Comparison of ENCODE assay signal across 12 cellular contexts in the genomic region with DNA sequence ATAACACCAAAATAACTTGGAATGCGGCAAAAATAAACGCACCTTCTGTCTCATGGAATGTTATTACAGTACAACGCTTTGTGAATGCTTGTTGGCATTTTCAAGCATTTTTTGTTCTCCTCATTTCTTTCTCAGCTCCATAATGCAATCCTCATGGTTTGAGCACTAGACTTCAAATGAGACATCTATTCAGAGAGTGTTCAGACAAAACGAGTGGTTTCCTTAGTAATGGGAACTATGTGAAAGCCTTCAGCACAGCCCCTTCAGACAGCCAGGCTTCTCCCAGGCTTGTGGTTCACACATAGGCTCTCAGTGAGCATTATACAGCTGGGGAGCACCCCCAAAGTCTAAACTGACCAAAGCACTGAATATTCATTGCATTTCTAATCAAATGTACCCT. TPM values are rescaled to one million over a fixed set of nuclear protein-coding genes. Genes with fewer than 3 reads are reported as not detected.
DNase-seq lines count a peak whose midpoint lies in the region; ATAC-seq and TF ChIP-seq lines count a peak whose summit lies in the region.
"Had no signal": no experiment of that assay in that cellular context is flagged by ENCODE, and none has a peak within 500 bp of the region (broad histone marks: within the 10 kb centered on the region; RNA-seq: fewer than 3 reads in every experiment).

No MANE protein-coding gene starts in this region.

- no peaks in the 10 kb centered on the region for H4K20me1 ChIP-seq in BLaER1
- H4K20me1 ChIP-seq in KMS-11 (ENCODE audit: insufficient read depth) = no peaks in the 10 kb centered on the region

- peaks cover 5% of the 10 kb centered on the region for H3K9me3 Mint-ChIP-seq in activated naive CD8-positive, alpha-beta T cell treated with anti-CD3 and anti-CD28 coated beads, Interleukin-2, amount 50 U/mL, for 24 hours
- H3K9me3 Mint-ChIP-seq in naive thymus-derived CD4-positive, alpha-beta T cell = peaks cover 0 to 11% (median 0%) of the 10 kb centered on the region in 11 donors
- H3K9me3 Mint-ChIP-seq: central memory CD8-positive, alpha-beta T cell had no signal

- POLR2A ChIA-PET in naive thymus-derived CD4-positive, alpha-beta T cell (lab: Charles Lee) = interaction anchor here (0.9 to 5.3 kb wide), 13 partner anchors 11 to 1368 kb away, joined by 3 to 69 read pairs (median 6); a partner anchor contains a TSS

- H3K27ac ChIP-seq in BLaER1 (no peak overlapping the region), KMS-11 (peak overlapping the region; percentile 67; the same call in 1 of the 2 replicates)
- peak overlapping the region; percentile 70 for H3K27ac ChIP-seq in naive thymus-derived CD4-positive, alpha-beta T cell (ENCODE audit: low read depth, low read length)
- H3K27ac ChIP-seq: heart left ventricle had no signal

- peaks cover 33% of the 10 kb centered on the region for H3K4me1 ChIP-seq in BLaER1
- H3K4me1 ChIP-seq in KMS-11 (ENCODE audit: low read depth, poor library complexity, severe bottlenecking) = peaks cover 58% of the 10 kb centered on the region
- H3K4me1 ChIP-seq in naive thymus-derived CD4-positive, alpha-beta T cell (ENCODE audit: control insufficient read depth in 2 of 2, insufficient read depth in 2 of 2, low read length in 2 of 2) = peaks cover 30 to 49% of the 10 kb centered on the region in 2 donors

- H3K79me2 ChIP-seq in KMS-11 (ENCODE audit: insufficient read depth, low read depth) = no peaks in the 10 kb centered on the region

- no peaks in the 10 kb centered on the region for H3K9me3 ChIP-seq in BLaER1
- H3K9me3 ChIP-seq in naive thymus-derived CD4-positive, alpha-beta T cell (ENCODE audit: control insufficient read depth in 2 of 3, low read length in 3 of 3) = no peaks in the 10 kb centered on the region
- H3K9me3 ChIP-seq: heart left ventricle had no signal

- no peak overlapping the region for H3K9ac ChIP-seq in BLaER1
- H3K9ac ChIP-seq in KMS-11 = no peak overlapping the region

- H3K27ac Mint-ChIP-seq in activated naive CD8-positive, alpha-beta T cell treated with anti-CD3 and anti-CD28 coated beads, Interleukin-2, amount 50 U/mL, for 24 hours = peak overlapping the region; percentile 91
- peak overlapping the region; percentile 74 to 93 (median 89) for H3K27ac Mint-ChIP-seq in naive thymus-derived CD4-positive, alpha-beta T cell

- H3K27me3 ChIP-seq in BLaER1 (no peaks in the 10 kb centered on the region), KMS-11 (ENCODE audit: insufficient read depth, low read depth) (no peaks in the 10 kb centered on the region)
- no peaks in the 10 kb centered on the region for H3K27me3 ChIP-seq in naive thymus-derived CD4-positive, alpha-beta T cell (ENCODE audit: control insufficient read depth in 2 of 2, insufficient read depth in 2 of 2, low read length in 2 of 2)
- H3K27me3 ChIP-seq: heart left ventricle had no signal

- ATAC-seq in activated naive CD8-positive, alpha-beta T cell treated with anti-CD3 and anti-CD28 coated beads, Interleukin-2, amount 50 U/mL, for 24 hours = peak; percentile 76
- ATAC-seq in naive thymus-derived CD4-positive, alpha-beta T cell = no peak
- no peak for ATAC-seq in HG03039 (IDR thresholded peaks at IDR 0.05; ENCODE audit: unreplicated experiment)
- ATAC-seq: heart left ventricle had no signal

- H3K36me3 ChIP-seq in BLaER1 (no peaks in the 10 kb centered on the region), KMS-11 (ENCODE audit: insufficient read depth) (no peaks in the 10 kb centered on the region)
- H3K36me3 ChIP-seq in naive thymus-derived CD4-positive, alpha-beta T cell (ENCODE audit: control insufficient read depth in 2 of 3, insufficient read depth in 3 of 3, low read length in 3 of 3) = no peaks in the 10 kb centered on the region
- H3K36me3 ChIP-seq: heart left ventricle had no signal

- H3K4me3 Mint-ChIP-seq in activated naive CD8-positive, alpha-beta T cell treated with anti-CD3 and anti-CD28 coated beads, Interleukin-2, amount 50 U/mL, for 24 hours = peak overlapping the region; percentile 70
- peak overlapping the region; percentile 2 to 79 (median 60) for H3K4me3 Mint-ChIP-seq in naive thymus-derived CD4-positive, alpha-beta T cell

- H2AFZ ChIP-seq in KMS-11 (ENCODE audit: low read depth) = no peak overlapping the region

- no peaks in the 10 kb centered on the region for H3K27me3 Mint-ChIP-seq in activated naive CD8-positive, alpha-beta T cell treated with anti-CD3 and anti-CD28 coated beads, Interleukin-2, amount 50 U/mL, for 24 hours
- H3K27me3 Mint-ChIP-seq in naive thymus-derived CD4-positive, alpha-beta T cell = no peaks in the 10 kb centered on the region
- H3K27me3 Mint-ChIP-seq: central memory CD8-positive, alpha-beta T cell had no signal

- peaks cover 8% of the 10 kb centered on the region for H3K36me3 Mint-ChIP-seq in activated naive CD8-positive, alpha-beta T cell treated with anti-CD3 and anti-CD28 coated beads, Interleukin-2, amount 50 U/mL, for 24 hours (ENCODE audit: low read depth)
- H3K36me3 Mint-ChIP-seq in naive thymus-derived CD4-positive, alpha-beta T cell = peaks cover 0 to 23% (median 0%) of the 10 kb centered on the region in 5 donors

- intact Hi-C loops in naive thymus-derived CD4-positive, alpha-beta T cell (cut with micrococcal nuclease) = loop anchor here (5.0 to 10.0 kb wide), 3 partner anchors 170 to 1705 kb away; a partner anchor contains a TSS

- H3K4me2 ChIP-seq in BLaER1 (peak overlapping the region; percentile 60; the same call in 1 of the 2 replicates), KMS-11 (peak overlapping the region; percentile 54)

- CTCF ChIA-PET in naive thymus-derived CD4-positive, alpha-beta T cell (lab: Charles Lee) = interaction anchor here (0.6 to 2.0 kb wide), 10 partner anchors 10 to 497 kb away, joined by 3 to 8 read pairs (median 4); no protein-coding TSS in a partner anchor

- H3K4me1 Mint-ChIP-seq in activated naive CD8-positive, alpha-beta T cell treated with anti-CD3 and anti-CD28 coated beads, Interleukin-2, amount 50 U/mL, for 24 hours = peaks cover 80% of the 10 kb centered on the region
- peaks cover 24 to 80% (median 71%) of the 10 kb centered on the region in 7 donors for H3K4me1 Mint-ChIP-seq in naive thymus-derived CD4-positive, alpha-beta T cell

- H3K4me3 ChIP-seq in BLaER1 (no peak overlapping the region), KMS-11 (IDR thresholded peaks at IDR 0.05; ENCODE audit: insufficient read depth, low read depth, low read length) (no peak overlapping the region)
- no peak overlapping the region for H3K4me3 ChIP-seq in naive thymus-derived CD4-positive, alpha-beta T cell (ENCODE audit: low read length)
- H3K4me3 ChIP-seq: heart left ventricle had no signal

- DNase-seq in activated naive CD8-positive, alpha-beta T cell treated with anti-CD3 and anti-CD28 coated beads, Interleukin-2, amount 50 U/mL, for 24 hours = peak; percentile 50
- DNase-seq in naive thymus-derived CD4-positive, alpha-beta T cell = no peak
- DNase-seq in cortex of kidney (lab: John Stamatoyannopoulos, UW) (no peak), NCI-H1092 (lab: John Stamatoyannopoulos, UW) (no peak), mesenteric fat pad (ENCODE audit: low spot score) (no peak)
- DNase-seq: activated CD4-positive, alpha-beta T cell treated with anti-CD3 and anti-CD28 coated beads for 1 hour; heart left ventricle; mesendoderm had no signal

- no peak for TF ChIP-seq CTCF in KMS-11 (conservative IDR thresholded peaks at IDR 0.05; ENCODE audit: low read depth, low read length)

RNA-seq across cellular contexts. Expression of a gene that starts 8.6 kb away (rescaled TPM):
- 100 to 1,000 TPM in 3 of 5 experiments, 10 to 100 TPM in 1, 1 to 10 TPM in 1; 7.6 to 288 (median 227) TPM for total RNA-seq in naive thymus-derived CD4-positive, alpha-beta T cell
- 100 to 1,000 TPM; 169 to 173 TPM for polyA plus RNA-seq in naive thymus-derived CD4-positive, alpha-beta T cell
- total RNA-seq in mesenteric fat pad = 2.0 TPM
